8 cellular contexts compared by ENCODE assay signal in the genomic region with DNA sequence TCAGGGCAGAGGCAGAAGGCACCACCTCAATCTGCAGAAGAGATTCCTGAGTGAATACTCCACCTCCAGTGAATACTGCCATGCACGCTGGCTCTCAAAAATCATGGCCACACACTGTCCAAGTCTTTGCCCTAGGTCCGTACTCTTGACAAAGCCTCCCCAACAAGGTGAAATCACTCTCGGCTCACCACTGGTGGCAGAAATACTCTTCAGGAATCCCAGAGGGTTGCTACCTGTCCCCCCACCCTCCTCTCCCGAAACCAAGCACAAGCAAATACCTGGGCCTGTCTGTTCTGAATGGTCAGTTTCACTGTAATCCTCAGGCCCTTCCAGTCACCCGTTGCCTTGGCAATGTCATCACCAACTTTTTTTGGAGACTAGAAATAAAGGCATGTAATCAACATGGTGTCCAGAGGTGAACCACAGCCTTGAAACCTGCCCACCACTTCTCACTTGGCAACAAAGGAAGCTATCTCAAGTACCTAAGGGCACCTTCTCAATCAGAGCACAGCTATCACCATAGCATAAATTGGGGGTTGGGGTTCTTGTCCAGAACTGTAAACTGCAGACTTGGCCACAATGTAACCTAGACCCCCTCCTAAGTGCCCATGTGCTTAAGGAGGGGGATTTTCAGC. TPM values are rescaled to one million over a fixed set of nuclear protein-coding genes. Genes with fewer than 3 reads are reported as not detected.
DNase-seq lines count a peak whose midpoint lies in the region; ATAC-seq and TF ChIP-seq lines count a peak whose summit lies in the region.

No MANE protein-coding gene starts in this region.

- H3K9me3 ChIP-seq in H9 (ENCODE audit: control insufficient read depth, low read depth, low read length): no peaks in the 10 kb centered on the region
- peaks cover 2% of the 10 kb centered on the region for H3K9me3 ChIP-seq in T-helper 17 cell (ENCODE audit: control insufficient read depth, low read length, poor library complexity, severe bottlenecking)
- peaks cover 18% of the 10 kb centered on the region for H3K9me3 ChIP-seq in skeletal muscle satellite cell (replicated peaks; ENCODE audit: low read length)

- H3K27ac Mint-ChIP-seq in H9 (peak overlapping the region; percentile 67 to 99 (median 99); a peak in 6 of 7 replicates), T-helper 17 cell (peak overlapping the region; percentile 95)

- H3K4me3 Mint-ChIP-seq in H9 (peak overlapping the region; percentile 96 to 99), T-helper 17 cell (peak overlapping the region; percentile 94)

- no peak overlapping the region for H4K5ac ChIP-seq in H9 (ENCODE audit: insufficient read length, low read depth, low read length)

- no peak for TF ChIP-seq CTCF in H9 (conservative IDR thresholded peaks at IDR 0.05)

- no peak overlapping the region for H2BK20ac ChIP-seq in H9 (ENCODE audit: low read depth, low read length, poor library complexity, severe bottlenecking)

- H2BK15ac ChIP-seq in H9 (ENCODE audit: low read depth, low read length): no peak overlapping the region

- no peaks in the 10 kb centered on the region for H3K27me3 ChIP-seq in H9 (ENCODE audit: insufficient read depth, low read length)
- no peaks in the 10 kb centered on the region for H3K27me3 ChIP-seq in skeletal muscle satellite cell (ENCODE audit: control insufficient read depth, insufficient read depth, low read length)

- H3K4me1 Mint-ChIP-seq in H9 (peaks cover 24 to 28% of the 10 kb centered on the region in 2 experiments), T-helper 17 cell (peaks cover 19% of the 10 kb centered on the region)

- H4K8ac ChIP-seq in H9 (replicated peaks; ENCODE audit: insufficient read length, low read depth, low read length): no peak overlapping the region

- H3K4me3 ChIP-seq in skeletal muscle satellite cell (ENCODE audit: low read length): peak overlapping the region; percentile 92

- H2BK5ac ChIP-seq in H9 (ENCODE audit: insufficient read length, low read length): no peak overlapping the region

- peak overlapping the region; percentile 37 for H3K27ac ChIP-seq in H9 (ENCODE audit: insufficient read length, low read depth, low read length)

- H3K79me1 ChIP-seq in H9 (ENCODE audit: insufficient read depth, low read depth, low read length, poor library complexity, severe bottlenecking): peaks cover 2% of the 10 kb centered on the region

- H3K36me3 Mint-ChIP-seq in H9 (ENCODE audit: insufficient read depth in 1 of 3, low read depth in 3 of 3): peaks cover 58 to 69% (median 66%) of the 10 kb centered on the region in 3 experiments
- H3K36me3 Mint-ChIP-seq in T-helper 17 cell (ENCODE audit: low read depth): peaks cover 12% of the 10 kb centered on the region

- H3T11ph ChIP-seq in H9 (ENCODE audit: low read length): no peak overlapping the region

- peaks cover 68% of the 10 kb centered on the region for H3K36me3 ChIP-seq in skeletal muscle satellite cell (ENCODE audit: insufficient read depth, low read length)

- H2AK5ac ChIP-seq in H9 (ENCODE audit: insufficient read length, low read length): no peak overlapping the region

- peaks cover 4% of the 10 kb centered on the region for H3K4me1 ChIP-seq in H9 (ENCODE audit: insufficient read depth, low read length)
- H3K4me1 ChIP-seq in skeletal muscle satellite cell (ENCODE audit: control insufficient read depth, insufficient read depth, low read length): peaks cover 23% of the 10 kb centered on the region

- WGBS in H9 (ENCODE audit: extremely low coverage, insufficient read length, low lambda C conversion rate): no CpG with 5 or more reads among the region's 5 CpGs

- H3K23ac ChIP-seq in H9 (ENCODE audit: insufficient read length, low read depth, low read length): no peak overlapping the region

- no peak overlapping the region for H3K18ac ChIP-seq in H9 (ENCODE audit: insufficient read length, low read depth, low read length)

- H3K79me2 ChIP-seq in H9 (ENCODE audit: insufficient read depth, low read length): peaks cover 20% of the 10 kb centered on the region; the same call in 1 of the 2 replicates

- H3K4ac ChIP-seq in H9 (ENCODE audit: low read depth, low read length): no peak overlapping the region

- H3K9ac ChIP-seq in H9 (ENCODE audit: extremely low read depth, insufficient read length, low read length) (peak overlapping the region; percentile 99), skeletal muscle satellite cell (ENCODE audit: low read depth, low read length) (peak overlapping the region; percentile 99)

- peak overlapping the region; percentile 93 for H3K4me2 ChIP-seq in H9 (ENCODE audit: insufficient read depth, insufficient read length, low read length)
- H3K4me2 ChIP-seq in skeletal muscle satellite cell (ENCODE audit: low read length): peak overlapping the region; percentile 99

- no peak overlapping the region for H2AFZ ChIP-seq in H9 (ENCODE audit: low read length)

- no peak for ATAC-seq in T-helper 17 cell

- H2BK120ac ChIP-seq in H9 (ENCODE audit: low read depth, low read length, poor library complexity, severe bottlenecking): no peak overlapping the region

- H3K56ac ChIP-seq in H9 (ENCODE audit: insufficient read length, low read depth, low read length): peak overlapping the region; percentile 44

- H3K14ac ChIP-seq in H9 (ENCODE audit: insufficient read depth, low read length): no peak overlapping the region

- H2BK12ac ChIP-seq in H9 (ENCODE audit: insufficient read length, low read depth, low read length): no peak overlapping the region

- peaks cover 0 to 4% of the 10 kb centered on the region in 2 experiments; a peak in 4 of 5 replicates for H3K9me3 Mint-ChIP-seq in H9

- H4K20me1 ChIP-seq in H9 (ENCODE audit: control insufficient read depth, insufficient read depth, insufficient read length): no peaks in the 10 kb centered on the region

- H3K27me3 Mint-ChIP-seq in H9 (ENCODE audit: low read depth) (peaks cover 2% of the 10 kb centered on the region), T-helper 17 cell (no peaks in the 10 kb centered on the region)

- no peak for DNase-seq in H9
- DNase-seq in T-helper 17 cell: no peak
- DNase-seq in fibroblast of peridontal ligament (ENCODE audit: extremely low read depth): peak; percentile 12
- DNase-seq in AG20443 (ENCODE audit: low spot score): no peak
- no peak for DNase-seq in UCSD-AML1 (lab: John Stamatoyannopoulos, UW; ENCODE audit: unreplicated experiment)
- DNase-seq in mucosa of gallbladder (ENCODE audit: low spot score): no peak
- no peak for DNase-seq in hepatic stellate cell (ENCODE audit: low spot score)

- H3K23me2 ChIP-seq in H9 (ENCODE audit: insufficient read length, low read depth, low read length, poor library complexity, severe bottlenecking): peaks cover 18% of the 10 kb centered on the region

- H4K91ac ChIP-seq in H9 (ENCODE audit: insufficient read length, low read depth, low read length): no peak overlapping the region

RNA-seq across cellular contexts. Expression of a gene that starts 1.8 kb away (rescaled TPM):
- 1,710 and 1,711 TPM in 2 replicates for total RNA-seq in H9 (2021)
- total RNA-seq in T-helper 17 cell: 1,000 to 10,000 TPM; 1,506 to 1,597 TPM
- 1,517 and 2,392 TPM in 2 replicates for total RNA-seq in skeletal muscle satellite cell (2012; rRNA removed)
- 764 TPM for total RNA-seq in mucosa of gallbladder

RNA-seq across cellular contexts. Expression of a gene that starts 1.9 kb away (rescaled TPM):
- total RNA-seq in H9 (2021): 15.0 and 16.2 TPM in 2 replicates
- total RNA-seq in T-helper 17 cell: 10 to 100 TPM; 19.6 to 22.2 TPM
- total RNA-seq in skeletal muscle satellite cell (2012; rRNA removed): 9.9 and 14.4 TPM in 2 replicates
- total RNA-seq in mucosa of gallbladder: 30.1 TPM

RNA-seq across cellular contexts. Expression of a gene that starts 25.3 kb away (rescaled TPM):
- total RNA-seq in H9 (2021) (11.5 TPM in 2 replicates), T-helper 17 cell (1 to 10 TPM; 7.9 to 8.4 TPM), mucosa of gallbladder (7.6 TPM)
- total RNA-seq in skeletal muscle satellite cell (2012; rRNA removed): 5.9 and 6.3 TPM in 2 replicates

RNA-seq across cellular contexts. Expression of a gene that starts 52.5 kb away (rescaled TPM):
- total RNA-seq in H9 (2021): 38.3 and 38.4 TPM in 2 replicates
- total RNA-seq in T-helper 17 cell: 1 to 10 TPM; 3.0 to 4.3 TPM
- total RNA-seq in skeletal muscle satellite cell (2012; rRNA removed): 1.1 and 1.8 TPM in 2 replicates
- 25.0 TPM for total RNA-seq in mucosa of gallbladder
